29 cellular contexts compared by ENCODE assay signal in the genomic region with DNA sequence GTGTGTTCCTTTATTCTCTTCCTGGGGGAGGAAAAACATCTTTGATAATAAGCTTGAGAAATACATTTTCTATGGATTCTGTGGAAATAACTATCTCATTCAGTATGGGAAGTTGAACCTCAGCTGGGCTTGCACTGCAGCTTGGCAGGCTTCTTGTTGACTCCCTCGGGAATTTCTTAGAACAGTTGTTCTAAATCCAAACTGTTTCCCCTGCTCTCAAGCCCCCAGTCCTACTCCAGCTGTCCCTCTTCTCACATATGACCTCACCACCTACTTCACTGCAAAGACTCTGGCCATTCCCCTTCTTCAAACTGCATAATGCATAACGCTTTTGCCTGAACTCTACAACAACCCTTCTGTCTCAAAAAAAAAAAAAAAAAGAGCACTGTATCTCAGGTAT.
DNase-seq lines count a peak whose midpoint lies in the region; ATAC-seq and TF ChIP-seq lines count a peak whose summit lies in the region.
"Had no signal": no experiment of that assay in that cellular context is flagged by ENCODE, and none has a peak within 500 bp of the region (broad histone marks: within the 10 kb centered on the region; RNA-seq: fewer than 3 reads in every experiment).

No MANE protein-coding gene starts in this region.

- intact Hi-C loops in left ventricle myocardium inferior (cut with micrococcal nuclease): no loop called here

- no peak for TF ChIP-seq CTCF in left ventricle myocardium inferior (IDR thresholded peaks at IDR 0.05; ENCODE audit: borderline replicate concordance)

- H3K27me3 ChIP-seq in left ventricle myocardium inferior (ENCODE audit: low read depth): no peaks in the 10 kb centered on the region
- H3K27me3 ChIP-seq: SJSA1, tibial nerve had no signal

- H3K4me3 ChIP-seq in left ventricle myocardium inferior (no peak overlapping the region), skeletal muscle cell (ENCODE audit: low read depth, low read length) (no peak overlapping the region)
- H3K4me3 ChIP-seq: breast epithelium, right lobe of liver, SJSA1, tibial nerve had no signal

- DNase-seq in NCI-H524 (lab: John Stamatoyannopoulos, UW): peak; percentile 25 to 75
- peak; percentile 7 for DNase-seq in dermis blood vessel endothelial cell
- peak; percentile 13 for DNase-seq in left ventricle myocardium inferior
- DNase-seq in skeletal muscle cell (ENCODE audit: low read depth): peak; percentile 21
- DNase-seq in germinal center (ENCODE audit: low spot score): no peak
- no peak for DNase-seq in middle frontal gyrus (ENCODE audit: extremely low spot score, low spot score)
- DNase-seq: activated CD4-positive, alpha-beta T cell treated with anti-CD3 and anti-CD28 coated beads, Interleukin-2, amount 10 ng/mL, durations not matched to agents 24 days and 14 days; activated CD8-positive, alpha-beta memory T cell treated with anti-CD3 and anti-CD28 coated beads for 24 hours; activated naive CD4-positive, alpha-beta T cell treated with anti-CD3 and anti-CD28 coated beads, Interleukin-2, amount 50 U/mL, for 16 hours; activated T-cell treated with anti-CD3 and anti-CD28 coated beads for 4 hours; C1 segment of cervical spinal cord; COR-L47; effector CD8-positive, alpha-beta T cell; immature natural killer cell; Karpas-422; left cardiac atrium; NCI-H1930; NCI-H226; NCI-H774; posterior cingulate gyrus; right lobe of liver; T-cell had no signal

- peak overlapping the region; percentile 57 for H3K27ac ChIP-seq in left ventricle myocardium inferior (replicated peaks)
- H3K27ac ChIP-seq: epithelial cell of prostate, right lobe of liver, SJSA1, tibial nerve had no signal

- H3K36me3 ChIP-seq in left ventricle myocardium inferior: no peaks in the 10 kb centered on the region
- H3K36me3 ChIP-seq: breast epithelium, right lobe of liver, SJSA1, tibial nerve had no signal

- H3K9me3 ChIP-seq in left ventricle myocardium inferior (replicated peaks): peaks cover 3% of the 10 kb centered on the region
- H3K9me3 ChIP-seq: right lobe of liver, SJSA1, tibial nerve had no signal

- ATAC-seq in HG03095 (IDR thresholded peaks at IDR 0.05; ENCODE audit: unreplicated experiment): no peak
- ATAC-seq: right lobe of liver; stimulated activated effector memory CD8-positive, alpha-beta T cell treated with anti-CD3 and anti-CD28 coated beads, Interleukin-12 subunit alpha, Interleukin-12 subunit beta, amount 100 ng/mL, for 72 hours; T-cell; WTC11 had no signal

- peaks cover 4% of the 10 kb centered on the region for H3K4me1 ChIP-seq in left ventricle myocardium inferior
- H3K4me1 ChIP-seq: breast epithelium, right lobe of liver, SJSA1 had no signal

Comparison
In these comparisons a context has a peak if more than half of its experiments do, and no peak if none do; other contexts are left out.
1. DNase-seq: peak in NCI-H524 (2 of 2), dermis blood vessel endothelial cell (single experiment), left ventricle myocardium inferior (single experiment) and skeletal muscle cell (single experiment); none in germinal center (single experiment) and middle frontal gyrus (single experiment).